Comparison of ENCODE assay signal across 22 cellular contexts in the genomic region with DNA sequence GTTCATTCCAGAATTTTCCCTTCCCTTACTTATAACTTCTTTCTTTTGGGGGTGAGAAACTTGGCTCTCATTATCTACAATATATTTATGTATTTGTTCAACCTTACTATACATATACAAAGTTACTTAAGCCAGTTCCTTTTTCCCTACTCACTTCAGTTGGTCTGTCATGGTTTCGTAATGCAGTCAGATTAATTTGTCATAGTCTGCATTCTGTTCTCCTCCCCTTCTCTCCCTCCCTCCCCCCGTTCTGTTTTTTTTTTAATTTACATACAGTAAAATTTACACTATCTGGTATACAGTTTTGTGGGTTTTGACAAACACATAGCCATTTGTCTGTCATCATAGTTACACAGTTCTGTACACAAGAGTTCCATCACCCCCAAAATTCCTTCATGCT.
DNase-seq lines count a peak whose midpoint lies in the region; ATAC-seq and TF ChIP-seq lines count a peak whose summit lies in the region.
"Had no signal": no experiment of that assay in that cellular context is flagged by ENCODE, and none has a peak within 500 bp of the region (broad histone marks: within the 10 kb centered on the region; RNA-seq: fewer than 3 reads in every experiment).

No MANE protein-coding gene starts in this region.

- H3K4me2 ChIP-seq in GM23248 (ENCODE audit: unreplicated experiment), result no peak overlapping the region

- peaks cover 12% of the 10 kb centered on the region; the same call in 1 of the 2 replicates for H3K79me2 ChIP-seq in GM23248 (ENCODE audit: insufficient read depth)

- ATAC-seq in naive B cell (ENCODE audit: low read depth in 2 of 2) (no peak), GM18909 (IDR thresholded peaks at IDR 0.05; ENCODE audit: poor library complexity, unreplicated experiment) (no peak)
- ATAC-seq: esophagus mucosa; GM12878; natural killer cell treated with Interleukin-12 subunit alpha and Interleukin-12 subunit beta and Interleukin-15 and Interleukin-18, amount 100 ng/mL, for 72 hours; SK-N-SH treated with all-trans-retinoic acid at 6 μM for 48 hours; stimulated activated naive B cell treated with anti-CD40 and anti-IgM and Interleukin-4, amounts not matched to agents 10 μg/mL and 1 μg/mL and 100 μg/mL, for 72 hours had no signal

- H3K27me3 ChIP-seq in GM23248 (replicated peaks; ENCODE audit: insufficient read depth), result no peaks in the 10 kb centered on the region
- H3K27me3 ChIP-seq in brain microvascular endothelial cell (replicated peaks), result no peaks in the 10 kb centered on the region
- H3K27me3 ChIP-seq: dorsolateral prefrontal cortex had no signal

- peak overlapping the region in 4 of 6 donors; percentile 17 to 76 (median 48) for H3K27ac Mint-ChIP-seq in naive B cell
- H3K27ac Mint-ChIP-seq: stimulated activated naive B cell treated with anti-CD40 and anti-IgM and Interleukin-4, amounts not matched to agents 10 μg/mL and 1 μg/mL and 100 μg/mL, for 72 hours had no signal

- peaks cover 0 to 5% (median 0%) of the 10 kb centered on the region in 7 donors for H3K9me3 Mint-ChIP-seq in naive B cell
- H3K9me3 Mint-ChIP-seq: natural killer cell treated with Interleukin-12 subunit alpha and Interleukin-12 subunit beta and Interleukin-15 and Interleukin-18, amount 100 ng/mL, for 72 hours had no signal

- peaks cover 0 to 8% (median 5%) of the 10 kb centered on the region in 3 donors for H3K4me1 Mint-ChIP-seq in naive B cell
- H3K4me1 Mint-ChIP-seq: stimulated activated naive B cell treated with anti-CD40 and anti-IgM and Interleukin-4, amounts not matched to agents 10 μg/mL and 1 μg/mL and 100 μg/mL, for 72 hours had no signal

- no peaks in the 10 kb centered on the region for H4K20me1 ChIP-seq in GM23248 (ENCODE audit: insufficient read depth)

- H3F3A ChIP-seq in GM23248 (ENCODE audit: insufficient read depth), result no peaks in the 10 kb centered on the region

- H3K36me3 Mint-ChIP-seq in naive B cell, result peaks cover 46 to 48% of the 10 kb centered on the region in 2 donors

- DNase-seq in GM23248, result peak; percentile 25
- peak; percentile 80 for DNase-seq in NB4 (ENCODE audit: low read depth)
- peak; percentile 86 for DNase-seq in amniotic epithelial cell (ENCODE audit: low read depth)
- no peak for DNase-seq in naive B cell
- no peak for DNase-seq in NCI-H1930 (lab: John Stamatoyannopoulos, UW)
- DNase-seq in brain microvascular endothelial cell, result no peak
- no peak for DNase-seq in NCI-H1694 treated with DMSO at 0.1 percent for 48 hours (lab: John Stamatoyannopoulos, UW)
- DNase-seq: activated CD4-positive, alpha-beta T cell treated with anti-CD3 and anti-CD28 coated beads for 4 hours; DMS53; dorsolateral prefrontal cortex; mesendoderm; MM.1S; NCI-H187 treated with DMSO at 0.1 percent for 48 hours; NCI-H2227 treated with DMSO at 0.1 percent for 48 hours; posterior cingulate gyrus; stimulated activated naive B cell treated with anti-CD40 and anti-IgM and Interleukin-4, amounts not matched to agents 10 μg/mL and 1 μg/mL and 100 μg/mL, for 72 hours had no signal

- no peak overlapping the region for H3K27ac ChIP-seq in GM23248
- H3K27ac ChIP-seq in brain microvascular endothelial cell, result no peak overlapping the region
- H3K27ac ChIP-seq: dorsolateral prefrontal cortex, thoracic aorta had no signal

- no peak overlapping the region for H2AFZ ChIP-seq in GM23248

- H3K9me3 ChIP-seq in GM23248 (ENCODE audit: low read depth), result no peaks in the 10 kb centered on the region
- H3K9me3 ChIP-seq: thoracic aorta had no signal

- WGBS in GM23248 (ENCODE audit: low coverage in 1 of 2, low lambda C conversion rate in 2 of 2, missing lambda C conversion rate in 2 of 2), 2 experiments, result 77 to 88% methylated on average over 2 of the region's 2 CpGs

- no peak overlapping the region for H3K4me3 ChIP-seq in GM23248
- H3K4me3 ChIP-seq in NB4 (ENCODE audit: low read depth, low read length), result no peak overlapping the region
- no peak overlapping the region for H3K4me3 ChIP-seq in brain microvascular endothelial cell (ENCODE audit: low read depth, low read length)
- H3K4me3 ChIP-seq: dorsolateral prefrontal cortex, GM12878, thoracic aorta had no signal

- H3K9ac ChIP-seq in GM23248, result no peak overlapping the region

- H3K4me1 ChIP-seq in GM23248 (ENCODE audit: insufficient read depth), result no peaks in the 10 kb centered on the region

- TF ChIP-seq CTCF in NB4 (IDR thresholded peaks at IDR 0.05; ENCODE audit: low read depth, low read length) (no peak), brain microvascular endothelial cell (IDR thresholded peaks at IDR 0.05; ENCODE audit: low read depth, low read length, missing control alignments) (no peak)

- H3K4me3 Mint-ChIP-seq in naive B cell, result no peak overlapping the region
- H3K4me3 Mint-ChIP-seq: natural killer cell treated with Interleukin-12 subunit alpha and Interleukin-12 subunit beta and Interleukin-15 and Interleukin-18, amount 100 ng/mL, for 72 hours; stimulated activated naive B cell treated with anti-CD40 and anti-IgM and Interleukin-4, amounts not matched to agents 10 μg/mL and 1 μg/mL and 100 μg/mL, for 72 hours had no signal

- no peaks in the 10 kb centered on the region for H3K27me3 Mint-ChIP-seq in naive B cell
- H3K27me3 Mint-ChIP-seq: natural killer cell treated with Interleukin-12 subunit alpha and Interleukin-12 subunit beta and Interleukin-15 and Interleukin-18, amount 100 ng/mL, for 72 hours; stimulated activated naive B cell treated with anti-CD40 and anti-IgM and Interleukin-4, amounts not matched to agents 10 μg/mL and 1 μg/mL and 100 μg/mL, for 72 hours had no signal

- H3K9me2 ChIP-seq in GM23248 (ENCODE audit: insufficient read depth), result no peaks in the 10 kb centered on the region

- in situ Hi-C loops in GM23248 (cut with MboI) (no loop called here), brain microvascular endothelial cell (cut with HindIII; ENCODE audit: low pct_ligation_motif_present, low sequenced_read_pairs) (no loop called here)

- H3K36me3 ChIP-seq in GM23248 (ENCODE audit: low read depth), result peaks cover 38% of the 10 kb centered on the region
- H3K36me3 ChIP-seq in brain microvascular endothelial cell (replicated peaks), result peaks cover 33% of the 10 kb centered on the region
- H3K36me3 ChIP-seq: thoracic aorta had no signal

- no peak for TF ChIP-seq POLR2A in NB4 (IDR thresholded peaks at IDR 0.05; ENCODE audit: extremely low read depth, insufficient read length)

Comparison
In these comparisons a context has a peak if more than half of its experiments do, and no peak if none do; other contexts are left out.
1. DNase-seq: peak in GM23248 (single experiment), NB4 (single experiment) and amniotic epithelial cell (single experiment); none in naive B cell (single experiment), NCI-H1930 (0 of 2), brain microvascular endothelial cell (single experiment) and NCI-H1694 treated with DMSO at 0.1 percent for 48 hours (single experiment).